8 cellular contexts compared by ENCODE assay signal in genomic region chr1:225881081-225882007, GRCh38. TPM values are rescaled to one million over a fixed set of nuclear protein-coding genes. Genes with fewer than 3 reads are reported as not detected.
DNase-seq lines count a peak whose midpoint lies in the region; ATAC-seq and TF ChIP-seq lines count a peak whose summit lies in the region.

No MANE protein-coding gene starts in this region.

- peaks cover 21 to 62% of the 10 kb centered on the region in 2 experiments for H3K79me1 ChIP-seq in IMR-90 (ENCODE audit: low read depth in 1 of 2, low read length in 2 of 2)

- peak overlapping the region; percentile 94 for H3K23ac ChIP-seq in IMR-90 (ENCODE audit: low read depth, low read length)

- H3K9me3 ChIP-seq in IMR-90 (ENCODE audit: control insufficient read depth, insufficient read depth, low read length) = no peaks in the 10 kb centered on the region

- intact Hi-C loops in IMR-90 (cut with micrococcal nuclease) = loop anchor here (1.0 kb wide), 1 partner anchor 95 kb away; no protein-coding TSS in a partner anchor

- peak overlapping the region; percentile 94 for H3K4me3 ChIP-seq in IMR-90 (ENCODE audit: insufficient read depth, low read depth, low read length)

- H3K27ac ChIP-seq in IMR-90 (ENCODE audit: insufficient read depth, low read length) = peak overlapping the region; percentile 71

- dilution Hi-C loops in IMR-90 (cut with HindIII; ENCODE audit: low sequenced_read_pairs, unreplicated experiment) = no loop called here

- H4K20me1 ChIP-seq in IMR-90 (ENCODE audit: insufficient read depth, low read length) = peaks cover 35% of the 10 kb centered on the region

- peak overlapping the region; percentile 82 for H3K4me3 Mint-ChIP-seq in activated CD8-positive, alpha-beta memory T cell treated with anti-CD3 and anti-CD28 coated beads, Interleukin-2, amount 10 ng/mL, durations not matched to agents 7 days and 5 days
- peak overlapping the region; percentile 90 for H3K4me3 Mint-ChIP-seq in type B pancreatic cell

- H3K56ac ChIP-seq in IMR-90 (ENCODE audit: extremely low read depth, insufficient read depth, low read length) = peak overlapping the region; percentile 76

- peak overlapping the region; percentile 86 for H3K14ac ChIP-seq in IMR-90 (replicated peaks; ENCODE audit: low read depth, low read length)

- peaks cover 12% of the 10 kb centered on the region; the same call in 1 of the 2 replicates for H3K4me1 ChIP-seq in IMR-90 (ENCODE audit: control insufficient read depth, insufficient read depth, low read length)

- H4K8ac ChIP-seq in IMR-90 (ENCODE audit: low read depth in 2 of 2, low read length in 2 of 2) = peak overlapping the region; percentile 88 to 91

- WGBS in IMR-90 (ENCODE audit: extremely low coverage in 2 of 2, insufficient read length in 1 of 2), 2 experiments = 4% methylated on average over 11 of the region's 28 CpGs; no CpG with 5 or more reads in 1 of the 2 experiments

- no TSS peak for BruUV-seq in IMR-90 (replicated peaks; lab: Mats Ljungman, UMichigan)

- peaks cover 37% of the 10 kb centered on the region for H3K4me1 Mint-ChIP-seq in activated CD8-positive, alpha-beta memory T cell treated with anti-CD3 and anti-CD28 coated beads, Interleukin-2, amount 10 ng/mL, durations not matched to agents 7 days and 5 days
- H3K4me1 Mint-ChIP-seq in type B pancreatic cell (ENCODE audit: unreplicated experiment) = peaks cover 31% of the 10 kb centered on the region

- H3K4me2 ChIP-seq in IMR-90 (ENCODE audit: low read depth, low read length) = peak overlapping the region; percentile 94

- peak overlapping the region; percentile 80 for H2BK120ac ChIP-seq in IMR-90 (ENCODE audit: low read depth, low read length)

- POLR2A ChIA-PET in IMR-90 (lab: Charles Lee; ENCODE audit: unreplicated experiment) = no interaction called here
- POLR2A ChIA-PET in HEK293T (lab: Yijun Ruan, JAX) = interaction anchor here (0.9 to 3.9 kb wide), 28 partner anchors 9 to 358 kb away, joined by 3 to 39 read pairs (median 4); partner anchors contain the start of genes H3-3A, LEFTY2, PYCR2 and SDE2

- H3K36me3 Mint-ChIP-seq in activated CD8-positive, alpha-beta memory T cell treated with anti-CD3 and anti-CD28 coated beads, Interleukin-2, amount 10 ng/mL, durations not matched to agents 7 days and 5 days = peaks cover 7% of the 10 kb centered on the region
- H3K36me3 Mint-ChIP-seq in type B pancreatic cell = no peaks in the 10 kb centered on the region

- DNase-seq in IMR-90 = peak; percentile 60
- DNase-seq in activated CD8-positive, alpha-beta memory T cell treated with anti-CD3 and anti-CD28 coated beads, Interleukin-2, amount 10 ng/mL, durations not matched to agents 7 days and 5 days = peak; percentile 73
- DNase-seq in myocyte (ENCODE audit: low read depth) = peak; percentile 44
- DNase-seq in type B pancreatic cell (ENCODE audit: extremely low spot score, unreplicated experiment) = no peak
- no peak for DNase-seq in HEK293T (ENCODE audit: extremely low spot score)

- H2BK15ac ChIP-seq in IMR-90 (ENCODE audit: low read depth, low read length) = peak overlapping the region; percentile 97; the same call in 2 of the 3 replicates

- H4K5ac ChIP-seq in IMR-90 (ENCODE audit: low read depth, low read length) = peak overlapping the region; percentile 26

- peak overlapping the region; percentile 71 for H4K91ac ChIP-seq in IMR-90 (ENCODE audit: insufficient read depth, low read depth, low read length)

- peak overlapping the region; percentile 87 for H3K27ac Mint-ChIP-seq in activated CD8-positive, alpha-beta memory T cell treated with anti-CD3 and anti-CD28 coated beads, Interleukin-2, amount 10 ng/mL, durations not matched to agents 7 days and 5 days
- H3K27ac Mint-ChIP-seq in type B pancreatic cell = peak overlapping the region; percentile 83

- H2BK5ac ChIP-seq in IMR-90 (ENCODE audit: low read depth, low read length, poor library complexity, severe bottlenecking) = peak overlapping the region; percentile 21

- no peak for TF ChIP-seq CTCF in IMR-90 (conservative IDR thresholded peaks at IDR 0.05; ENCODE audit: low read depth, low read length)
- TF ChIP-seq CTCF in type B pancreatic cell (conservative IDR thresholded peaks at IDR 0.05) = no peak

- H3K27me3 Mint-ChIP-seq in activated CD8-positive, alpha-beta memory T cell treated with anti-CD3 and anti-CD28 coated beads, Interleukin-2, amount 10 ng/mL, durations not matched to agents 7 days and 5 days = peaks cover 5% of the 10 kb centered on the region
- H3K27me3 Mint-ChIP-seq in type B pancreatic cell = peaks cover 5% of the 10 kb centered on the region

- ATAC-seq in GM18511 (IDR thresholded peaks at IDR 0.05; ENCODE audit: unreplicated experiment) = peak; percentile 43
- ATAC-seq in IMR-90 (ENCODE audit: low read depth) = peak; percentile 38
- ATAC-seq in activated CD8-positive, alpha-beta memory T cell treated with anti-CD3 and anti-CD28 coated beads, Interleukin-2, amount 10 ng/mL, durations not matched to agents 7 days and 5 days = peak; percentile 34
- peak; percentile 43 for ATAC-seq in esophagus mucosa
- ATAC-seq in HG03565 (IDR thresholded peaks at IDR 0.05; ENCODE audit: unreplicated experiment) = no peak

- H3K9me3 Mint-ChIP-seq in activated CD8-positive, alpha-beta memory T cell treated with anti-CD3 and anti-CD28 coated beads, Interleukin-2, amount 10 ng/mL, durations not matched to agents 7 days and 5 days (ENCODE audit: low read depth) = no peaks in the 10 kb centered on the region
- H3K9me3 Mint-ChIP-seq in type B pancreatic cell = no peaks in the 10 kb centered on the region

- H2AK9ac ChIP-seq in IMR-90 (replicated peaks; ENCODE audit: low read depth, low read length, poor library complexity) = peak overlapping the region; percentile 98

- H3K9ac ChIP-seq in IMR-90 (ENCODE audit: low read depth, low read length) = peak overlapping the region; percentile 87

- peaks cover 7% of the 10 kb centered on the region; the same call in 1 of the 2 replicates for H3K36me3 ChIP-seq in IMR-90 (ENCODE audit: control insufficient read depth, insufficient read depth, low read length)

- peak overlapping the region; percentile 90 for H3K4ac ChIP-seq in IMR-90 (ENCODE audit: low read depth, low read length)

- peak overlapping the region; percentile 99 for H2AFZ ChIP-seq in IMR-90 (replicated peaks; ENCODE audit: low read length, poor library complexity)

- in situ Hi-C loops in IMR-90 (cut with MboI; ENCODE audit: low sequenced_read_pairs) = no loop called here

- TF ChIP-seq RAD21 in IMR-90 (IDR thresholded peaks at IDR 0.05; ENCODE audit: low read length) = no peak

- H3K9me1 ChIP-seq in IMR-90 (ENCODE audit: insufficient read depth, low read length) = peaks cover 11% of the 10 kb centered on the region

- H3K27me3 ChIP-seq in IMR-90 (ENCODE audit: control insufficient read depth, insufficient read depth, low read length) = no peaks in the 10 kb centered on the region

- peak overlapping the region; percentile 97 for H2AK5ac ChIP-seq in IMR-90 (ENCODE audit: low read depth, low read length)

- CTCF ChIA-PET in IMR-90 (lab: Yijun Ruan, JAX) = interaction anchor here (0.9 to 1.0 kb wide), 2 partner anchors 94 to 117 kb away, joined by 3 read pairs; no protein-coding TSS in a partner anchor
- CTCF ChIA-PET in activated CD8-positive, alpha-beta memory T cell treated with anti-CD3 and anti-CD28 coated beads, Interleukin-2, amount 10 ng/mL, durations not matched to agents 7 days and 5 days (lab: Charles Lee) = interaction anchor here (0.5 to 4.7 kb wide), 15 partner anchors 8 to 408 kb away, joined by 3 to 34 read pairs (median 5); partner anchors contain the start of genes LEFTY1, PYCR2 and SRP9
- CTCF ChIA-PET in HEK293T (lab: Yijun Ruan, JAX) = interaction anchor here (0.8 to 2.1 kb wide), 6 partner anchors 11 to 407 kb away, joined by 3 to 11 read pairs (median 4); partner anchors contain the start of gene SRP9

- peak overlapping the region; percentile 32; the same call in 1 of the 2 replicates for H2BK20ac ChIP-seq in IMR-90 (ENCODE audit: low read depth, low read length)

- peak overlapping the region; percentile 14; the same call in 1 of the 2 replicates for H3K18ac ChIP-seq in IMR-90 (ENCODE audit: low read depth, low read length)

- peak; percentile 42 for TF ChIP-seq POLR2A in IMR-90 (IDR thresholded peaks at IDR 0.05; ENCODE audit: low read depth, low read length)

RNA-seq across cellular contexts. Expression of gene TMEM63A, which starts 0.8 kb away (rescaled TPM):
- 4.7 and 5.6 TPM in 2 replicates for total RNA-seq in IMR-90 (2012; rRNA removed)
- polyA plus RNA-seq in IMR-90 (2012; rRNA removed) = 23.3 and 23.4 TPM in 2 replicates
- 6.1 and 8.6 TPM in 2 replicates for polyA plus RNA-seq in IMR-90 (2012; cell fraction: cytosol; rRNA removed)
- 206 and 213 TPM in 2 replicates for polyA plus RNA-seq in IMR-90 (2012; cell fraction: nucleus; rRNA removed; ENCODE audit: low replicate concordance)
- 10 to 100 TPM; 50.4 to 58.7 TPM for total RNA-seq in activated CD8-positive, alpha-beta memory T cell treated with anti-CD3 and anti-CD28 coated beads, Interleukin-2, amount 10 ng/mL, durations not matched to agents 7 days and 5 days
- 23.0 TPM for total RNA-seq in esophagus mucosa
- 7.8 and 10.8 TPM in 2 replicates for total RNA-seq in myocyte
- 19.6 TPM for polyA plus RNA-seq in myocyte (2012)
- total RNA-seq in type B pancreatic cell (ENCODE audit: low replicate concordance) = 63.3 and 78.0 TPM in 2 replicates

RNA-seq across cellular contexts. Expression of gene LEFTY1, which starts 7.6 kb away (rescaled TPM):
- total RNA-seq in IMR-90 (2012; rRNA removed) (not detected in 2 replicates), esophagus mucosa (not detected), myocyte (0.08 and 0.21 TPM in 2 replicates), type B pancreatic cell (ENCODE audit: low replicate concordance) (0.29 and 0.31 TPM in 2 replicates)
- polyA plus RNA-seq in IMR-90 (2012; rRNA removed) = not detected in 2 replicates
- not detected in 2 replicates for polyA plus RNA-seq in IMR-90 (2012; cell fraction: cytosol; rRNA removed)
- 0.07 TPM in 1 of 2 replicates, not detected in the other for polyA plus RNA-seq in IMR-90 (2012; cell fraction: nucleus; rRNA removed; ENCODE audit: low replicate concordance)
- total RNA-seq in activated CD8-positive, alpha-beta memory T cell treated with anti-CD3 and anti-CD28 coated beads, Interleukin-2, amount 10 ng/mL, durations not matched to agents 7 days and 5 days = not detected
- polyA plus RNA-seq in myocyte (2012) = 0.42 TPM

RNA-seq across cellular contexts. Expression of gene PYCR2, which starts 42.7 kb away (rescaled TPM):
- total RNA-seq in IMR-90 (2012; rRNA removed) (31.4 and 34.4 TPM in 2 replicates), esophagus mucosa (25.7 TPM), myocyte (58.1 and 61.4 TPM in 2 replicates), type B pancreatic cell (ENCODE audit: low replicate concordance) (37.8 and 46.7 TPM in 2 replicates)
- 68.1 and 70.6 TPM in 2 replicates for polyA plus RNA-seq in IMR-90 (2012; rRNA removed)
- 49.7 and 57.5 TPM in 2 replicates for polyA plus RNA-seq in IMR-90 (2012; cell fraction: cytosol; rRNA removed)
- polyA plus RNA-seq in IMR-90 (2012; cell fraction: nucleus; rRNA removed; ENCODE audit: low replicate concordance) = 64.1 and 126 TPM in 2 replicates
- total RNA-seq in activated CD8-positive, alpha-beta memory T cell treated with anti-CD3 and anti-CD28 coated beads, Interleukin-2, amount 10 ng/mL, durations not matched to agents 7 days and 5 days = 100 to 1,000 TPM; 103 to 106 TPM
- polyA plus RNA-seq in myocyte (2012) = 82.7 TPM

RNA-seq across cellular contexts. Expression of gene LEFTY2, which starts 59.7 kb away (rescaled TPM):
- total RNA-seq in IMR-90 (2012; rRNA removed) (not detected in 2 replicates), esophagus mucosa (not detected), myocyte (0.78 and 1.7 TPM in 2 replicates), type B pancreatic cell (ENCODE audit: low replicate concordance) (not detected in 2 replicates)
- polyA plus RNA-seq in IMR-90 (2012; rRNA removed) = not detected in 2 replicates
- polyA plus RNA-seq in IMR-90 (2012; cell fraction: cytosol; rRNA removed) = not detected in 2 replicates
- not detected in 2 replicates for polyA plus RNA-seq in IMR-90 (2012; cell fraction: nucleus; rRNA removed; ENCODE audit: low replicate concordance)
- total RNA-seq in activated CD8-positive, alpha-beta memory T cell treated with anti-CD3 and anti-CD28 coated beads, Interleukin-2, amount 10 ng/mL, durations not matched to agents 7 days and 5 days = not detected
- 0.54 TPM for polyA plus RNA-seq in myocyte (2012)

Comparison
In these comparisons a context has a peak if more than half of its experiments do, and no peak if none do; other contexts are left out.
1. DNase-seq: peak in IMR-90 (single experiment), activated CD8-positive, alpha-beta memory T cell treated with anti-CD3 and anti-CD28 coated beads, Interleukin-2, amount 10 ng/mL, durations not matched to agents 7 days and 5 days (single experiment) and myocyte (single experiment); none in type B pancreatic cell (single experiment) and HEK293T (single experiment).